Comparison of ENCODE assay signal across 8 cellular contexts in genomic region chrX:68511255-68511654, GRCh38. TPM values are rescaled to one million over a fixed set of nuclear protein-coding genes. Genes with fewer than 3 reads are reported as not detected.
DNase-seq lines count a peak whose midpoint lies in the region; ATAC-seq and TF ChIP-seq lines count a peak whose summit lies in the region.

No MANE protein-coding gene starts in this region.

- no peaks in the 10 kb centered on the region for H3K4me1 ChIP-seq in parathyroid adenoma

- ATAC-seq in activated CD8-positive, alpha-beta memory T cell treated with anti-CD3 and anti-CD28 coated beads, Interleukin-2, amount 10 ng/mL, durations not matched to agents 7 days and 5 days = peak; percentile 39
- ATAC-seq in GM19043 (IDR thresholded peaks at IDR 0.05; ENCODE audit: low read depth, unreplicated experiment) = peak; percentile 49
- peak; percentile 64 for ATAC-seq in HG03571 (IDR thresholded peaks at IDR 0.05; ENCODE audit: unreplicated experiment)
- peak; percentile 59 for ATAC-seq in esophagus mucosa

- H2AFZ ChIP-seq in parathyroid adenoma = no peak overlapping the region

- no peaks in the 10 kb centered on the region for H3K27me3 ChIP-seq in parathyroid adenoma (ENCODE audit: control insufficient read depth, insufficient read depth, low read length)

- no peak overlapping the region for H3K27ac Mint-ChIP-seq in activated CD8-positive, alpha-beta memory T cell treated with anti-CD3 and anti-CD28 coated beads, Interleukin-2, amount 10 ng/mL, durations not matched to agents 7 days and 5 days

- H3K9me3 ChIP-seq in parathyroid adenoma (ENCODE audit: control insufficient read depth, low read length) = no peaks in the 10 kb centered on the region

- no peak overlapping the region for H3K4me3 Mint-ChIP-seq in activated CD8-positive, alpha-beta memory T cell treated with anti-CD3 and anti-CD28 coated beads, Interleukin-2, amount 10 ng/mL, durations not matched to agents 7 days and 5 days

- no peaks in the 10 kb centered on the region for H3K79me2 ChIP-seq in parathyroid adenoma

- no peak overlapping the region for H3K9ac ChIP-seq in parathyroid adenoma

- DNase-seq in activated CD8-positive, alpha-beta memory T cell treated with anti-CD3 and anti-CD28 coated beads, Interleukin-2, amount 10 ng/mL, durations not matched to agents 7 days and 5 days = no peak
- no peak for DNase-seq in activated CD8-positive, alpha-beta memory T cell treated with anti-CD3 and anti-CD28 coated beads, Interleukin-2, amount 50 U/mL, for 48 hours
- DNase-seq in RPMI8226 (peak; percentile 42), NCI-H226 (no peak)

- no peaks in the 10 kb centered on the region for H3K36me3 ChIP-seq in parathyroid adenoma (ENCODE audit: control insufficient read depth, insufficient read depth, low read length)

- CTCF ChIA-PET in activated CD8-positive, alpha-beta memory T cell treated with anti-CD3 and anti-CD28 coated beads, Interleukin-2, amount 10 ng/mL, durations not matched to agents 7 days and 5 days (lab: Charles Lee) = interaction anchor here (1.0 to 1.5 kb wide), 2 partner anchors 17 to 259 kb away, joined by 4 read pairs; no protein-coding TSS in a partner anchor

- no peaks in the 10 kb centered on the region for H3K27me3 Mint-ChIP-seq in activated CD8-positive, alpha-beta memory T cell treated with anti-CD3 and anti-CD28 coated beads, Interleukin-2, amount 10 ng/mL, durations not matched to agents 7 days and 5 days

- peaks cover 9% of the 10 kb centered on the region for H3K36me3 Mint-ChIP-seq in activated CD8-positive, alpha-beta memory T cell treated with anti-CD3 and anti-CD28 coated beads, Interleukin-2, amount 10 ng/mL, durations not matched to agents 7 days and 5 days

- TF ChIP-seq CTCF in parathyroid adenoma (IDR thresholded peaks at IDR 0.05) = peak; percentile 76

- no peak overlapping the region for H3K27ac ChIP-seq in parathyroid adenoma

- H3K4me1 Mint-ChIP-seq in activated CD8-positive, alpha-beta memory T cell treated with anti-CD3 and anti-CD28 coated beads, Interleukin-2, amount 10 ng/mL, durations not matched to agents 7 days and 5 days = peaks cover 16% of the 10 kb centered on the region

- H3K4me3 ChIP-seq in parathyroid adenoma (ENCODE audit: low read depth, low read length) = no peak overlapping the region

- no peak overlapping the region for H3K4me2 ChIP-seq in parathyroid adenoma (ENCODE audit: low read length)

- H3K9me3 Mint-ChIP-seq in activated CD8-positive, alpha-beta memory T cell treated with anti-CD3 and anti-CD28 coated beads, Interleukin-2, amount 10 ng/mL, durations not matched to agents 7 days and 5 days (ENCODE audit: low read depth) = no peaks in the 10 kb centered on the region

RNA-seq across cellular contexts. Expression of gene YIPF6, which starts 12.4 kb away (rescaled TPM):
- 10 to 100 TPM; 16.6 to 20.8 TPM for total RNA-seq in activated CD8-positive, alpha-beta memory T cell treated with anti-CD3 and anti-CD28 coated beads, Interleukin-2, amount 10 ng/mL, durations not matched to agents 7 days and 5 days
- total RNA-seq in esophagus mucosa = 24.0 TPM
